13 cellular contexts compared by ENCODE assay signal in the genomic region with DNA sequence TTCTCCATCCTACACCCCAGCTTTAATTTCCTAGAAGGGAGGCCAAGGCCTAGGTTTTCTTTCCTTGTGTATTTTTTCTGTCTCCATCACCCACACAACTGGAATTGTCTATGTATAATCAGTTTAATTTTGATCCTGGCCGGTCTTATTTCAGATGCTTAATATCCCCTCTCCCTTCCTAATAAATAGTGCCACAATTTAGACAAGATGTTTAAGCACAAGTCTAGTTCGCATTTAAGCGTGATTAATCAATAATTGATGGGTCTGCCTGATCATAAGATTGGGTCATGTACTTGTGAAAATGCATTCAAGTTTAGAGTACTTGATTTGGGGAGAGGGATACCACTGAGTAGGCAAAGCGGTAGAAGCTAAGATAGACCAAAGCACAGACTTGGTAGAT. TPM values are rescaled to one million over a fixed set of nuclear protein-coding genes. Genes with fewer than 3 reads are reported as not detected.
DNase-seq lines count a peak whose midpoint lies in the region; ATAC-seq, FAIRE-seq and TF ChIP-seq lines count a peak whose summit lies in the region.
"Had no signal": no experiment of that assay in that cellular context is flagged by ENCODE, and none has a peak within 500 bp of the region (broad histone marks: within the 10 kb centered on the region; RNA-seq: fewer than 3 reads in every experiment).

No MANE protein-coding gene starts in this region.

- H3K4me1 ChIP-seq in PC-9 (replicated peaks; ENCODE audit: insufficient read depth): peaks cover 14% of the 10 kb centered on the region
- H3K4me1 ChIP-seq in smooth muscle cell (ENCODE audit: low read depth): peaks cover 28% of the 10 kb centered on the region

- H3K27me3 ChIP-seq in PC-9 (ENCODE audit: insufficient read depth, low read depth) (no peaks in the 10 kb centered on the region), smooth muscle cell (ENCODE audit: low read depth) (no peaks in the 10 kb centered on the region)

- H3K4me3 Mint-ChIP-seq in activated CD4-positive, alpha-beta T cell treated with anti-CD3 and anti-CD28 coated beads, Interleukin-2, amount 10 ng/mL, durations not matched to agents 7 days and 5 days: no peak overlapping the region
- H3K4me3 Mint-ChIP-seq in stimulated activated memory B cell treated with anti-CD40 and anti-IgM and Interleukin-4, amounts not matched to agents 10 μg/mL and 1 μg/mL and 100 μg/mL, for 72 hours: no peak overlapping the region

- H3K4me2 ChIP-seq in PC-9 (peak overlapping the region; percentile 99; the same call in 1 of the 2 replicates), smooth muscle cell (peak overlapping the region; percentile 90)

- H3K9me3 ChIP-seq in PC-9 (ENCODE audit: insufficient read depth, low read depth) (no peaks in the 10 kb centered on the region), smooth muscle cell (replicated peaks; ENCODE audit: low read depth) (no peaks in the 10 kb centered on the region)

- FAIRE-seq in GM19239 (lab: Jason Lieb, UNC): peak; percentile 23

- intact Hi-C loops in PC-9 (cut with micrococcal nuclease; ENCODE audit: unreplicated experiment): loop anchor here (5.0 kb wide), 1 partner anchor 166 kb away; no protein-coding TSS in a partner anchor

- TF ChIP-seq CTCF in PC-9 (conservative IDR thresholded peaks at IDR 0.05) (no peak), fibroblast of the aortic adventitia (IDR thresholded peaks at IDR 0.05; ENCODE audit: insufficient read depth, low read length) (no peak), smooth muscle cell (IDR thresholded peaks at IDR 0.05; ENCODE audit: borderline replicate concordance, insufficient read depth, poor library complexity, severe bottlenecking) (no peak)

- no peak for ATAC-seq in stimulated activated memory B cell treated with anti-CD40 and anti-IgM and Interleukin-4, amounts not matched to agents 10 μg/mL and 1 μg/mL and 100 μg/mL, for 72 hours
- no peak for ATAC-seq in HG03039 (IDR thresholded peaks at IDR 0.05; ENCODE audit: unreplicated experiment)

- H3F3A ChIP-seq in PC-9 (ENCODE audit: insufficient read depth, low read depth) (peaks cover 4% of the 10 kb centered on the region; the same call in 1 of the 2 replicates), smooth muscle cell (ENCODE audit: low read depth) (peaks cover 9% of the 10 kb centered on the region)

- CTCF ChIA-PET in PC-9 (lab: Charles Lee): interaction anchor here (0.7 kb wide), 1 partner anchor 719 kb away, joined by 3 read pairs; no protein-coding TSS in a partner anchor
- CTCF ChIA-PET in activated CD4-positive, alpha-beta T cell treated with anti-CD3 and anti-CD28 coated beads, Interleukin-2, amount 10 ng/mL, durations not matched to agents 7 days and 5 days (lab: Charles Lee): no interaction called here

- POLR2A ChIA-PET in PC-9 (lab: Charles Lee; ENCODE audit: unreplicated experiment): no interaction called here
- POLR2A ChIA-PET in activated CD4-positive, alpha-beta T cell treated with anti-CD3 and anti-CD28 coated beads, Interleukin-2, amount 10 ng/mL, durations not matched to agents 7 days and 5 days (lab: Charles Lee): no interaction called here

- H4K20me1 ChIP-seq in PC-9 (ENCODE audit: insufficient read depth): no peaks in the 10 kb centered on the region
- peaks cover 24% of the 10 kb centered on the region for H4K20me1 ChIP-seq in smooth muscle cell (ENCODE audit: low read depth)

- no TSS peak for BruUV-seq in PC-9 (replicated peaks; lab: Mats Ljungman, UMichigan)

- DNase-seq in GM19239 (ENCODE audit: insufficient read length, low spot score): no peak
- no peak for DNase-seq in PC-9
- DNase-seq in fibroblast of the aortic adventitia (ENCODE audit: low read depth): no peak
- no peak for DNase-seq in smooth muscle cell (lab: John Stamatoyannopoulos, UW; ENCODE audit: unreplicated experiment)
- DNase-seq in activated CD4-positive, alpha-beta T cell treated with anti-CD3 and anti-CD28 coated beads, Interleukin-2, amount 10 ng/mL, durations not matched to agents 7 days and 5 days: no peak
- DNase-seq: activated CD4-positive, CD25-positive, alpha-beta regulatory T cell treated with anti-CD3 and anti-CD28 coated beads, Interleukin-2, amount 50 U/mL, for 72 hours; activated T-cell treated with anti-CD3 and anti-CD28 coated beads, Interleukin-2, amount 50 U/mL, for 1 hour; aorta; H7; NCI-H1694 treated with DMSO at 0.1 percent for 48 hours had no signal

- H2AFZ ChIP-seq in PC-9 (no peak overlapping the region), smooth muscle cell (ENCODE audit: low read depth) (no peak overlapping the region)

- H3K9me3 Mint-ChIP-seq in activated CD4-positive, alpha-beta T cell treated with anti-CD3 and anti-CD28 coated beads, Interleukin-2, amount 10 ng/mL, durations not matched to agents 7 days and 5 days: no peaks in the 10 kb centered on the region
- H3K9me3 Mint-ChIP-seq in stimulated activated memory B cell treated with anti-CD40 and anti-IgM and Interleukin-4, amounts not matched to agents 10 μg/mL and 1 μg/mL and 100 μg/mL, for 72 hours: no peaks in the 10 kb centered on the region
- H3K9me3 Mint-ChIP-seq: mesothelial cell of epicardium had no signal

- H3K27me3 Mint-ChIP-seq in activated CD4-positive, alpha-beta T cell treated with anti-CD3 and anti-CD28 coated beads, Interleukin-2, amount 10 ng/mL, durations not matched to agents 7 days and 5 days: no peaks in the 10 kb centered on the region
- H3K27me3 Mint-ChIP-seq in stimulated activated memory B cell treated with anti-CD40 and anti-IgM and Interleukin-4, amounts not matched to agents 10 μg/mL and 1 μg/mL and 100 μg/mL, for 72 hours: no peaks in the 10 kb centered on the region

- H3K9ac ChIP-seq in smooth muscle cell (ENCODE audit: low read depth): no peak overlapping the region

- peaks cover 2% of the 10 kb centered on the region for H3K36me3 Mint-ChIP-seq in activated CD4-positive, alpha-beta T cell treated with anti-CD3 and anti-CD28 coated beads, Interleukin-2, amount 10 ng/mL, durations not matched to agents 7 days and 5 days (ENCODE audit: low read depth)
- H3K36me3 Mint-ChIP-seq in stimulated activated memory B cell treated with anti-CD40 and anti-IgM and Interleukin-4, amounts not matched to agents 10 μg/mL and 1 μg/mL and 100 μg/mL, for 72 hours: no peaks in the 10 kb centered on the region
- H3K36me3 Mint-ChIP-seq: mesothelial cell of epicardium had no signal

- no peak overlapping the region for H3K27ac Mint-ChIP-seq in activated CD4-positive, alpha-beta T cell treated with anti-CD3 and anti-CD28 coated beads, Interleukin-2, amount 10 ng/mL, durations not matched to agents 7 days and 5 days
- H3K27ac Mint-ChIP-seq in stimulated activated memory B cell treated with anti-CD40 and anti-IgM and Interleukin-4, amounts not matched to agents 10 μg/mL and 1 μg/mL and 100 μg/mL, for 72 hours: no peak overlapping the region
- H3K27ac Mint-ChIP-seq: mesothelial cell of epicardium had no signal

- H3K36me3 ChIP-seq in PC-9 (ENCODE audit: low read depth) (no peaks in the 10 kb centered on the region), smooth muscle cell (ENCODE audit: low read depth) (no peaks in the 10 kb centered on the region)

- H3K4me3 ChIP-seq in PC-9: no peak overlapping the region; the same call in 1 of the 2 replicates
- H3K4me3 ChIP-seq in fibroblast of the aortic adventitia (ENCODE audit: low read depth, low read length): peak overlapping the region; percentile 92
- peak overlapping the region; percentile 64 for H3K4me3 ChIP-seq in smooth muscle cell

- no peak overlapping the region for H3K27ac ChIP-seq in PC-9
- H3K27ac ChIP-seq in smooth muscle cell (ENCODE audit: low read depth): no peak overlapping the region

- H3K79me2 ChIP-seq in PC-9 (ENCODE audit: low read depth) (peaks cover 41% of the 10 kb centered on the region), smooth muscle cell (ENCODE audit: low read depth) (peaks cover 67% of the 10 kb centered on the region)

- no peaks in the 10 kb centered on the region for H3K9me2 ChIP-seq in PC-9 (ENCODE audit: insufficient read depth)

- peaks cover 19% of the 10 kb centered on the region for H3K4me1 Mint-ChIP-seq in activated CD4-positive, alpha-beta T cell treated with anti-CD3 and anti-CD28 coated beads, Interleukin-2, amount 10 ng/mL, durations not matched to agents 7 days and 5 days
- peaks cover 22% of the 10 kb centered on the region for H3K4me1 Mint-ChIP-seq in stimulated activated memory B cell treated with anti-CD40 and anti-IgM and Interleukin-4, amounts not matched to agents 10 μg/mL and 1 μg/mL and 100 μg/mL, for 72 hours

- 91% methylated on average over 4 of the region's 4 CpGs for WGBS in smooth muscle cell (ENCODE audit: low lambda C conversion rate)

RNA-seq across cellular contexts. Expression of a gene that starts 2.4 kb away (rescaled TPM):
- total RNA-seq in PC-9 (2021): 7.6 and 12.2 TPM in 2 replicates
- total RNA-seq in fibroblast of the aortic adventitia (ENCODE audit: low replicate concordance): 28.4 and 85.1 TPM in 2 replicates
- 29.4 and 32.0 TPM in 2 replicates for total RNA-seq in smooth muscle cell
- 3.9 and 11.9 TPM in 2 replicates for polyA plus RNA-seq in smooth muscle cell
- total RNA-seq in activated CD4-positive, alpha-beta T cell treated with anti-CD3 and anti-CD28 coated beads, Interleukin-2, amount 10 ng/mL, durations not matched to agents 7 days and 5 days: 10 to 100 TPM; 23.2 to 31.3 TPM
